29 cellular contexts compared by ENCODE assay signal in genomic region chr18:54316071-54316820, GRCh38. TPM values are rescaled to one million over a fixed set of nuclear protein-coding genes. Genes with fewer than 3 reads are reported as not detected.
"Had no signal": no experiment of that assay in that cellular context is flagged by ENCODE, and none has a peak within 500 bp of the region (broad histone marks: within the 10 kb centered on the region; RNA-seq: fewer than 3 reads in every experiment).

No MANE protein-coding gene starts in this region.

- H3K4me1 ChIP-seq: body of pancreas, colonic mucosa, esophagus muscularis mucosa, gastroesophageal sphincter, heart left ventricle, right atrium auricular region, tibial nerve had no signal

- H3K36me3 ChIP-seq: colonic mucosa, esophagus muscularis mucosa, gastroesophageal sphincter, heart left ventricle, right atrium auricular region, tibial nerve had no signal

- H3K27me3 ChIP-seq: body of pancreas, colonic mucosa, esophagus muscularis mucosa, gastroesophageal sphincter, heart left ventricle, right atrium auricular region, tibial nerve had no signal

- H3K9me3 Mint-ChIP-seq: activated CD8-positive, alpha-beta T cell treated with anti-CD3 and anti-CD28 coated beads for 36 hours; activated T-helper 17 cell treated with anti-CD3 and anti-CD28 coated beads, Interleukin-2, amount 50 U/mL, for 72 hours; memory B cell; stimulated activated naive CD8-positive, alpha-beta T cell treated with anti-CD3 and anti-CD28 coated beads, Interleukin-15, Interleukin-2, amounts not matched to agents 100 ng/mL and 50 ng/mL, for 24 hours had no signal

- H3K4me3 Mint-ChIP-seq: activated CD4-positive, alpha-beta T cell treated with anti-CD3 and anti-CD28 coated beads, Interleukin-2, amount 10 ng/mL, durations not matched to agents 24 days and 14 days; activated CD8-positive, alpha-beta T cell treated with anti-CD3 and anti-CD28 coated beads for 36 hours; activated naive CD8-positive, alpha-beta T cell treated with anti-CD3 and anti-CD28 coated beads, Interleukin-2, amount 10 ng/mL, durations not matched to agents 7 days and 5 days; activated T-helper 17 cell treated with anti-CD3 and anti-CD28 coated beads, Interleukin-2, amount 50 U/mL, for 72 hours; immature natural killer cell; memory B cell; naive B cell; neural crest cell; stimulated activated naive CD8-positive, alpha-beta T cell treated with anti-CD3 and anti-CD28 coated beads, Interleukin-15, Interleukin-2, amounts not matched to agents 100 ng/mL and 50 ng/mL, for 24 hours had no signal

- H3K27me3 Mint-ChIP-seq: activated T-helper 17 cell treated with anti-CD3 and anti-CD28 coated beads, Interleukin-2, amount 50 U/mL, for 72 hours; progenitor cell of endocrine pancreas had no signal

- H3K4me3 ChIP-seq: body of pancreas, colonic mucosa, esophagus muscularis mucosa, gastroesophageal sphincter, heart left ventricle, right atrium auricular region, skin epidermis, tibial nerve had no signal

- H3K36me3 Mint-ChIP-seq: activated naive CD8-positive, alpha-beta T cell treated with anti-CD3 and anti-CD28 coated beads, Interleukin-2, amount 10 ng/mL, durations not matched to agents 7 days and 5 days; memory B cell; naive B cell had no signal

- H3K4me1 Mint-ChIP-seq: activated CD4-positive, alpha-beta T cell treated with anti-CD3 and anti-CD28 coated beads, Interleukin-2, amount 10 ng/mL, durations not matched to agents 24 days and 14 days; activated naive CD8-positive, alpha-beta T cell treated with anti-CD3 and anti-CD28 coated beads, Interleukin-2, amount 10 ng/mL, durations not matched to agents 7 days and 5 days; activated T-helper 17 cell treated with anti-CD3 and anti-CD28 coated beads, Interleukin-2, amount 50 U/mL, for 72 hours; immature natural killer cell; memory B cell; naive B cell; neural crest cell had no signal

- H3K27ac Mint-ChIP-seq: activated CD4-positive, alpha-beta T cell treated with anti-CD3 and anti-CD28 coated beads, Interleukin-2, amount 10 ng/mL, durations not matched to agents 24 days and 14 days; activated CD8-positive, alpha-beta T cell treated with anti-CD3 and anti-CD28 coated beads for 36 hours; activated naive CD8-positive, alpha-beta T cell treated with anti-CD3 and anti-CD28 coated beads, Interleukin-2, amount 10 ng/mL, durations not matched to agents 7 days and 5 days; activated T-helper 17 cell treated with anti-CD3 and anti-CD28 coated beads, Interleukin-2, amount 50 U/mL, for 72 hours; immature natural killer cell; memory B cell; naive B cell; progenitor cell of endocrine pancreas; stimulated activated naive CD8-positive, alpha-beta T cell treated with anti-CD3 and anti-CD28 coated beads, Interleukin-15, Interleukin-2, amounts not matched to agents 100 ng/mL and 50 ng/mL, for 24 hours had no signal

- H3K9me3 ChIP-seq: body of pancreas, colonic mucosa, esophagus muscularis mucosa, gastroesophageal sphincter, heart left ventricle, right atrium auricular region, tibial nerve had no signal

- DNase-seq: activated CD4-positive, alpha-beta T cell treated with anti-CD3 and anti-CD28 coated beads, Interleukin-2, amount 10 ng/mL, durations not matched to agents 24 days and 14 days; activated CD8-positive, alpha-beta T cell treated with anti-CD3 and anti-CD28 coated beads for 36 hours; activated naive CD4-positive, alpha-beta T cell; activated naive CD8-positive, alpha-beta T cell treated with anti-CD3 and anti-CD28 coated beads, Interleukin-2, amount 10 ng/mL, durations not matched to agents 7 days and 5 days; activated T-cell treated with anti-CD3 and anti-CD28 coated beads, Interleukin-2, amount 50 U/mL, for 1 hour; amygdala; body of pancreas; caudate nucleus; colonic mucosa; heart left ventricle; immature natural killer cell; kidney glomerular epithelial cell; naive B cell; stimulated activated CD4-positive, alpha-beta T cell treated with anti-CD3 and anti-CD28 coated beads, Interleukin-15, amount 100 ng/mL, for 24 hours; stimulated activated CD4-positive, alpha-beta T cell treated with anti-CD3 and anti-CD28 coated beads, Interleukin-2, amount 100 ng/mL, for 48 hours; T-helper 9 cell had no signal

- H3K27ac ChIP-seq: body of pancreas, colonic mucosa, esophagus muscularis mucosa, gastroesophageal sphincter, heart left ventricle, right atrium auricular region, skin epidermis, tibial nerve had no signal

RNA-seq across cellular contexts. Expression of gene STARD6, which starts 41.4 kb away (rescaled TPM):
- total RNA-seq: activated CD4-positive, alpha-beta T cell treated with anti-CD3 and anti-CD28 coated beads, Interleukin-2, amount 10 ng/mL, durations not matched to agents 24 days and 14 days; activated CD8-positive, alpha-beta T cell treated with anti-CD3 and anti-CD28 coated beads for 36 hours; activated naive CD8-positive, alpha-beta T cell treated with anti-CD3 and anti-CD28 coated beads, Interleukin-2, amount 10 ng/mL, durations not matched to agents 7 days and 5 days; body of pancreas; colonic mucosa; esophagus muscularis mucosa; gastroesophageal sphincter; heart left ventricle; liver; mononuclear cell; osteoblast; progenitor cell of endocrine pancreas; right atrium auricular region; tibial nerve had no signal
